ENCODE assay signal across 7 cellular contexts in the genomic region with DNA sequence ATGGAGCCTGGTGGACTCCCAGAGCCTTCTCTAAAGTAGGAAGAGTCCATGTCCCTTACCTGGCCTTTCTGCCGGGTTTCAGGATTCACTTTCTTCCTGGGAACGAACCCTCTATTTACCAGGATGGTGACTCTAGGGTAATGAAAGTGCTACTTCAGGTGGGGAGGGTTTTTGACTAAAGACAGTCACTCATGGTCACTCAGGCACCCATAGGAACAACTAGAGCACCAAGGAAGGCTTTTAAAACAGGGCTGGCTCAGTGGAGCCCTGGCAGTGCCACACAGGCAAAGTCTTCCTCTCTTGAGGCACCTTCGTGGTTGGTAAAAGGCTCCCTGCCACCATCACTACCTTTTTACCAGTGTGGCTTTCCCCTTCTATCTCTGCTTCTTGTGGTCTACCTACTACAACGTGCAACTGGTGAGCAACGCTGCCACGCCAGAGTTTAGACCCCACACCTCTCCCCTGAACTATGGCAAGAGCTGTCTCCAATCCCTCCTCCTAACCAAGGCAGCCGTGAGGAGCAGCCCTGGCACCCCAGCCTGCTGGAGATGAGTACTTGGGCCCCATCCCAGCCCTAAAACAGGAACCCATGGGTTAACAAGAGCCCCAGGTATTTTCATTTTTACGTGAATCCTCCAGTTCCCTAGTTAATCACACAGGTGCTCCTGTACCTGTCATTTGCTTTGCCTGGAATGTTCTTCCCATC. TPM values are rescaled to one million over a fixed set of nuclear protein-coding genes. Genes with fewer than 3 reads are reported as not detected.
DNase-seq lines count a peak whose midpoint lies in the region; ATAC-seq and TF ChIP-seq lines count a peak whose summit lies in the region.
"Had no signal": no experiment of that assay in that cellular context is flagged by ENCODE, and none has a peak within 500 bp of the region (broad histone marks: within the 10 kb centered on the region; RNA-seq: fewer than 3 reads in every experiment).

No MANE protein-coding gene starts in this region.

- no peak for ATAC-seq in activated CD8-positive, alpha-beta memory T cell treated with anti-CD3 and anti-CD28 coated beads, Interleukin-2, amount 10 ng/mL, durations not matched to agents 7 days and 5 days

- CTCF ChIA-PET in activated CD8-positive, alpha-beta memory T cell treated with anti-CD3 and anti-CD28 coated beads, Interleukin-2, amount 10 ng/mL, durations not matched to agents 7 days and 5 days (lab: Charles Lee), result interaction anchor here (0.7 to 1.9 kb wide), 2 partner anchors 10 to 18 kb away, joined by 3 to 12 read pairs; no protein-coding TSS in a partner anchor

- TF ChIP-seq CTCF in nephron (IDR thresholded peaks at IDR 0.05; ENCODE audit: unreplicated experiment in 3 of 3), result no peak

- no peaks in the 10 kb centered on the region for H3K27me3 Mint-ChIP-seq in activated CD8-positive, alpha-beta memory T cell treated with anti-CD3 and anti-CD28 coated beads, Interleukin-2, amount 10 ng/mL, durations not matched to agents 7 days and 5 days
- H3K27me3 Mint-ChIP-seq in nephron (ENCODE audit: low read depth), result no peaks in the 10 kb centered on the region

- peaks cover 49% of the 10 kb centered on the region for H3K36me3 Mint-ChIP-seq in activated CD8-positive, alpha-beta memory T cell treated with anti-CD3 and anti-CD28 coated beads, Interleukin-2, amount 10 ng/mL, durations not matched to agents 7 days and 5 days
- H3K36me3 Mint-ChIP-seq in nephron (ENCODE audit: low read depth), result peaks cover 47% of the 10 kb centered on the region

- H3K4me1 Mint-ChIP-seq in activated CD8-positive, alpha-beta memory T cell treated with anti-CD3 and anti-CD28 coated beads, Interleukin-2, amount 10 ng/mL, durations not matched to agents 7 days and 5 days, result peaks cover 57% of the 10 kb centered on the region
- H3K4me1 Mint-ChIP-seq in nephron, result peaks cover 24% of the 10 kb centered on the region

- peak; percentile 48 for TF ChIP-seq POLR2A in Raji (IDR thresholded peaks at IDR 0.05; ENCODE audit: insufficient read depth, low read depth, low read length)

- DNase-seq in activated CD8-positive, alpha-beta memory T cell treated with anti-CD3 and anti-CD28 coated beads, Interleukin-2, amount 10 ng/mL, durations not matched to agents 7 days and 5 days, result no peak
- no peak for DNase-seq in activated CD8-positive, alpha-beta memory T cell treated with anti-CD3 and anti-CD28 coated beads for 24 hours
- DNase-seq in OCI-M1 (lab: John Stamatoyannopoulos, UW) (no peak), NCI-H1930 (lab: John Stamatoyannopoulos, UW) (no peak)
- DNase-seq: NCI-H2029 treated with DMSO at 0.1 percent for 48 hours had no signal

- H3K9me3 Mint-ChIP-seq in activated CD8-positive, alpha-beta memory T cell treated with anti-CD3 and anti-CD28 coated beads, Interleukin-2, amount 10 ng/mL, durations not matched to agents 7 days and 5 days (ENCODE audit: low read depth), result no peaks in the 10 kb centered on the region
- no peaks in the 10 kb centered on the region for H3K9me3 Mint-ChIP-seq in nephron

- peak overlapping the region; percentile 70 for H3K27ac Mint-ChIP-seq in activated CD8-positive, alpha-beta memory T cell treated with anti-CD3 and anti-CD28 coated beads, Interleukin-2, amount 10 ng/mL, durations not matched to agents 7 days and 5 days
- peak overlapping the region in 1 of 3 experiments; percentile 35 for H3K27ac Mint-ChIP-seq in nephron

- no peak overlapping the region for H3K4me3 Mint-ChIP-seq in activated CD8-positive, alpha-beta memory T cell treated with anti-CD3 and anti-CD28 coated beads, Interleukin-2, amount 10 ng/mL, durations not matched to agents 7 days and 5 days
- peak overlapping the region; percentile 62 to 91 (median 65) for H3K4me3 Mint-ChIP-seq in nephron

RNA-seq across cellular contexts. Expression of a gene that starts 3.5 kb away (rescaled TPM):
- 10 to 100 TPM; 35.4 to 35.6 TPM for total RNA-seq in activated CD8-positive, alpha-beta memory T cell treated with anti-CD3 and anti-CD28 coated beads, Interleukin-2, amount 10 ng/mL, durations not matched to agents 7 days and 5 days

RNA-seq across cellular contexts. Expression of a gene that starts 3.6 kb away (rescaled TPM):
- 10 to 100 TPM; 14.9 to 23.2 TPM for total RNA-seq in activated CD8-positive, alpha-beta memory T cell treated with anti-CD3 and anti-CD28 coated beads, Interleukin-2, amount 10 ng/mL, durations not matched to agents 7 days and 5 days

RNA-seq across cellular contexts. Expression of a gene that starts 4.8 kb away (rescaled TPM):
- 1,000 to 10,000 TPM; 1,729 to 2,113 TPM for total RNA-seq in activated CD8-positive, alpha-beta memory T cell treated with anti-CD3 and anti-CD28 coated beads, Interleukin-2, amount 10 ng/mL, durations not matched to agents 7 days and 5 days

RNA-seq across cellular contexts. Expression of a gene that starts 4.9 kb away (rescaled TPM):
- total RNA-seq in activated CD8-positive, alpha-beta memory T cell treated with anti-CD3 and anti-CD28 coated beads, Interleukin-2, amount 10 ng/mL, durations not matched to agents 7 days and 5 days, result 10 to 100 TPM; 28.8 to 35.9 TPM

RNA-seq across cellular contexts. Expression of a gene that starts 16.8 kb away (rescaled TPM):
- 10 to 100 TPM; 12.9 to 16.5 TPM for total RNA-seq in activated CD8-positive, alpha-beta memory T cell treated with anti-CD3 and anti-CD28 coated beads, Interleukin-2, amount 10 ng/mL, durations not matched to agents 7 days and 5 days
